In the genomic region with DNA sequence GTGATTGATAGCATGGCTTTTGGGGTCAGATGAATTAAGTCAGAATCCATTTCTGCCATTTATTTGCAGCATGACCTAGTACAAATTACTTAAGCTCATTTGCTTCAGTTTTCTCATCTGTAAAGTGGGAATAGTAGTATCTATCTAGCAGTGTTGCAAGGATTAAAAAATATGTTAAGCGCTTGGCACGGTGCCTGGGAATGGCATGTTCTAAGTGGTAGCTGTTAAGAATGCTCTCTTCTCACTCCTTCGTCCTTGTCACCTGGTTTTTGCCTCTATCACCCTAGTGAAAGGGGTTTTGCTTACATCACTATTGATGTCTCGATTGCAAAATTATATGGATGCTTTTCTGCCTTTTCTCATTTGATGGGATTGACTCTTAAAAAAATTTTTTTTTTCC, we compare ENCODE assay signal across 32 cellular contexts. TPM values are rescaled to one million over a fixed set of nuclear protein-coding genes. Genes with fewer than 3 reads are reported as not detected.
A peak's percentile ranks its signal among the peaks of the same experiment; 100 is the strongest.
DNase-seq lines count a peak whose midpoint lies in the region; ATAC-seq, FAIRE-seq and TF ChIP-seq lines count a peak whose summit lies in the region.
"Had no signal": no experiment of that assay in that cellular context is flagged by ENCODE, and none has a peak within 500 bp of the region (broad histone marks: within the 10 kb centered on the region; RNA-seq: fewer than 3 reads in every experiment).

No MANE protein-coding gene starts in this region.

- no peaks in the 10 kb centered on the region for H3K27me3 Mint-ChIP-seq in activated T-cell treated with anti-CD3 and anti-CD28 coated beads, Interleukin-2, amount 50 U/mL, for 72 hours (ENCODE audit: low read depth)
- no peaks in the 10 kb centered on the region for H3K27me3 Mint-ChIP-seq in activated T-cell treated with anti-CD3 and anti-CD28 coated beads, Interleukin-2, amount 50 U/mL, for 24 hours
- H3K27me3 Mint-ChIP-seq in activated T-helper 1 cell treated with anti-CD3 and anti-CD28 coated beads, Interleukin-12 subunit alpha, Interleukin-12 subunit beta, Interleukin-2, Interleukin-4 antibody, amounts not matched to agents 30 ng/mL and 10 ng/mL and 1 ng/mL, durations not matched to agents 14 hours and 24 hours and 36 hours (ENCODE audit: insufficient read depth), result no peaks in the 10 kb centered on the region
- H3K27me3 Mint-ChIP-seq in GM23338 (ENCODE audit: insufficient read depth, low read depth, poor library complexity), result peaks cover 11% of the 10 kb centered on the region
- H3K27me3 Mint-ChIP-seq: activated B cell treated with CpG ODN at 0.5 μM for 24 hours; effector memory CD8-positive, alpha-beta T cell had no signal

- no peak overlapping the region for H2AFZ ChIP-seq in K562 (ENCODE audit: low read depth, low read length)
- H2AFZ ChIP-seq in GM23338, result no peak overlapping the region
- H2AFZ ChIP-seq: neural progenitor cell, parathyroid adenoma had no signal

- H3F3A ChIP-seq in GM23338 (replicated peaks; ENCODE audit: low read depth), result 0 out of 2 replicates have a peak, but pooled peaks cover 3% of the 10 kb centered on the region

- no peak for TF ChIP-seq RAD21 in K562 (CRISPR knock-in tag; conservative IDR thresholded peaks at IDR 0.05 in 1 of 2, IDR thresholded peaks at IDR 0.05 in 1 of 2)

- WGBS in K562 (ENCODE audit: insufficient coverage, low coverage, missing lambda C conversion rate), result 92% methylated on average over 4 of the region's 4 CpGs
- 82 to 87% methylated on average over 4 of the region's 4 CpGs for WGBS in lung, 2 donors

- peak overlapping the region in 1 of 2 donors; percentile 13 for H3K4me3 Mint-ChIP-seq in activated T-cell treated with anti-CD3 and anti-CD28 coated beads, Interleukin-2, amount 50 U/mL, for 72 hours
- no peak overlapping the region for H3K4me3 Mint-ChIP-seq in activated T-cell treated with anti-CD3 and anti-CD28 coated beads, Interleukin-2, amount 50 U/mL, for 24 hours
- no peak overlapping the region for H3K4me3 Mint-ChIP-seq in activated T-helper 1 cell treated with anti-CD3 and anti-CD28 coated beads, Interleukin-12 subunit alpha, Interleukin-12 subunit beta, Interleukin-2, Interleukin-4 antibody, amounts not matched to agents 30 ng/mL and 10 ng/mL and 1 ng/mL, durations not matched to agents 14 hours and 24 hours and 36 hours
- no peak overlapping the region for H3K4me3 Mint-ChIP-seq in stimulated activated effector memory CD8-positive, alpha-beta T cell treated with anti-CD3 and anti-CD28 coated beads, Interleukin-12 subunit alpha, Interleukin-12 subunit beta, amount 100 ng/mL, for 72 hours
- H3K4me3 Mint-ChIP-seq in GM23338, result no peak overlapping the region
- H3K4me3 Mint-ChIP-seq: activated B cell treated with CpG ODN at 0.5 μM for 24 hours, neural progenitor cell had no signal

- TF ChIP-seq CTCF in K562 (IDR thresholded peaks at IDR 0.05 in 2 of 3, conservative IDR thresholded peaks at IDR 0.05 in 1 of 3; ENCODE audit: insufficient read depth in 2 of 3, low read depth in 1 of 3, low read length in 3 of 3) (no peak), lung (IDR thresholded peaks at IDR 0.05; ENCODE audit: control extremely low read depth, extremely low read depth) (no peak), GM23338 (conservative IDR thresholded peaks at IDR 0.05; ENCODE audit: low read depth in 2 of 2) (no peak)

- peak overlapping the region; percentile 27 for H3K27ac Mint-ChIP-seq in activated T-cell treated with anti-CD3 and anti-CD28 coated beads, Interleukin-2, amount 50 U/mL, for 72 hours
- H3K27ac Mint-ChIP-seq in activated T-cell treated with anti-CD3 and anti-CD28 coated beads, Interleukin-2, amount 50 U/mL, for 24 hours, result no peak overlapping the region
- peak overlapping the region; percentile 40 for H3K27ac Mint-ChIP-seq in activated T-helper 1 cell treated with anti-CD3 and anti-CD28 coated beads, Interleukin-12 subunit alpha, Interleukin-12 subunit beta, Interleukin-2, Interleukin-4 antibody, amounts not matched to agents 30 ng/mL and 10 ng/mL and 1 ng/mL, durations not matched to agents 14 hours and 24 hours and 36 hours
- H3K27ac Mint-ChIP-seq in stimulated activated effector memory CD8-positive, alpha-beta T cell treated with anti-CD3 and anti-CD28 coated beads, Interleukin-12 subunit alpha, Interleukin-12 subunit beta, amount 100 ng/mL, for 72 hours, result no peak overlapping the region
- no peak overlapping the region for H3K27ac Mint-ChIP-seq in GM23338
- H3K27ac Mint-ChIP-seq: activated B cell treated with CpG ODN at 0.5 μM for 24 hours had no signal

- H3K4me3 ChIP-seq in K562, result no peak overlapping the region
- H3K4me3 ChIP-seq in lung, result no peak overlapping the region
- no peak overlapping the region for H3K4me3 ChIP-seq in GM23338
- H3K4me3 ChIP-seq: BLaER1 treated with 17β-estradiol and CSF1 and Interleukin-3, amounts not matched to agents 10 nM and 100 nM; breast epithelium; heart right ventricle; neural progenitor cell had no signal

- in situ Hi-C loops in K562 (cut with MboI), result no loop called here

- no peak for TF ChIP-seq EP300 in K562 (IDR thresholded peaks at IDR 0.05; ENCODE audit: low read length)

- no peak for DNase-seq in activated T-cell treated with anti-CD3 and anti-CD28 coated beads, Interleukin-2, amount 50 U/mL, for 72 hours
- no peak for DNase-seq in activated T-cell treated with anti-CD3 and anti-CD28 coated beads, Interleukin-2, amount 50 U/mL, for 24 hours
- no peak for DNase-seq in activated T-helper 1 cell treated with anti-CD3 and anti-CD28 coated beads, Interleukin-12 subunit alpha, Interleukin-12 subunit beta, Interleukin-2, Interleukin-4 antibody, amounts not matched to agents 30 ng/mL and 10 ng/mL and 1 ng/mL, durations not matched to agents 14 hours and 24 hours and 36 hours (ENCODE audit: low spot score)
- DNase-seq in K562 (ENCODE audit: extremely low read depth in 1 of 4, low spot score in 3 of 4) (no peak), lung (ENCODE audit: low spot score) (peak; percentile 58), GM23338 (ENCODE audit: low spot score) (no peak)
- no peak for DNase-seq in stimulated activated effector memory CD8-positive, alpha-beta T cell treated with anti-CD3 and anti-CD28 coated beads, Interleukin-12 subunit alpha, Interleukin-12 subunit beta, amount 100 ng/mL, for 72 hours (ENCODE audit: low spot score in 2 of 2)
- no peak for DNase-seq in stimulated activated CD4-positive, alpha-beta T cell treated with anti-CD3 and anti-CD28 coated beads, Interleukin-1b, Interleukin-23, amount 100 ng/mL, for 48 hours
- DNase-seq: activated B cell treated with CpG ODN at 0.5 μM for 24 hours; activated CD4-positive, alpha-beta T cell treated with anti-CD3 and anti-CD28 coated beads, Interleukin-2, amount 50 U/mL, for 4 hours; activated CD8-positive, alpha-beta memory T cell treated with anti-CD3 and anti-CD28 coated beads, Interleukin-2, amount 50 U/mL, for 4 hours; activated effector memory CD4-positive, alpha-beta T cell treated with Interleukin-2 at 50 U/mL for 16 hours; cortex of kidney; DND-41; effector memory CD8-positive, alpha-beta T cell; erythroblast; foreskin keratinocyte; HCEC 1CT; KG1; mammary epithelial cell; MM.1S; NCI-H2081 treated with DMSO at 0.1 percent for 48 hours; NCI-H446 treated with DMSO at 0.1 percent for 48 hours; SIG-M5; substantia nigra; T1000 had no signal

- no peaks in the 10 kb centered on the region for H3K9me3 Mint-ChIP-seq in activated T-cell treated with anti-CD3 and anti-CD28 coated beads, Interleukin-2, amount 50 U/mL, for 72 hours
- H3K9me3 Mint-ChIP-seq in activated T-cell treated with anti-CD3 and anti-CD28 coated beads, Interleukin-2, amount 50 U/mL, for 24 hours, result no peaks in the 10 kb centered on the region
- H3K9me3 Mint-ChIP-seq in activated T-helper 1 cell treated with anti-CD3 and anti-CD28 coated beads, Interleukin-12 subunit alpha, Interleukin-12 subunit beta, Interleukin-2, Interleukin-4 antibody, amounts not matched to agents 30 ng/mL and 10 ng/mL and 1 ng/mL, durations not matched to agents 14 hours and 24 hours and 36 hours, result no peaks in the 10 kb centered on the region
- H3K9me3 Mint-ChIP-seq in stimulated activated effector memory CD8-positive, alpha-beta T cell treated with anti-CD3 and anti-CD28 coated beads, Interleukin-12 subunit alpha, Interleukin-12 subunit beta, amount 100 ng/mL, for 72 hours, result no peaks in the 10 kb centered on the region
- no peaks in the 10 kb centered on the region for H3K9me3 Mint-ChIP-seq in GM23338
- H3K9me3 Mint-ChIP-seq: activated B cell treated with CpG ODN at 0.5 μM for 24 hours; effector memory CD8-positive, alpha-beta T cell; neural progenitor cell had no signal

- peaks cover 20 to 27% of the 10 kb centered on the region in 2 experiments; a peak in 4 of 5 replicates for H3K4me1 ChIP-seq in K562 (replicated peaks in 1 of 2; ENCODE audit: control insufficient read depth in 2 of 2, insufficient read depth in 2 of 2, low read length in 2 of 2)
- peaks cover 3 to 17% of the 10 kb centered on the region in 2 donors for H3K4me1 ChIP-seq in lung (ENCODE audit: control insufficient read depth in 2 of 2, insufficient read depth in 2 of 2, low read length in 2 of 2)
- H3K4me1 ChIP-seq in GM23338 (ENCODE audit: insufficient read depth), result peaks cover 3% of the 10 kb centered on the region; the same call in 1 of the 2 replicates
- H3K4me1 ChIP-seq: foreskin keratinocyte had no signal

- H3K9me1 ChIP-seq in K562 (ENCODE audit: control insufficient read depth, insufficient read depth, low read length), result no peaks in the 10 kb centered on the region

- peaks cover 95% of the 10 kb centered on the region for H3K79me2 ChIP-seq in K562 (ENCODE audit: control insufficient read depth, insufficient read depth, low read length)
- H3K79me2 ChIP-seq in GM23338 (replicated peaks; ENCODE audit: insufficient read depth), result peaks cover 100% of the 10 kb centered on the region

- no peak for FAIRE-seq in K562 (lab: Jason Lieb, UNC)

- no peak overlapping the region for H3K27ac ChIP-seq in K562 (ENCODE audit: extremely low read depth, low read depth, low read length)
- H3K27ac ChIP-seq in lung (ENCODE audit: low read depth in 1 of 2, low read length in 1 of 2), result no peak overlapping the region
- H3K27ac ChIP-seq in GM23338 (ENCODE audit: low read depth), result no peak overlapping the region
- H3K27ac ChIP-seq: BLaER1 treated with 17β-estradiol and CSF1 and Interleukin-3, amounts not matched to agents 10 nM and 100 nM; breast epithelium; foreskin keratinocyte; heart right ventricle; neural progenitor cell; parathyroid adenoma had no signal

- H3K9me3 ChIP-seq in K562 (replicated peaks; ENCODE audit: control insufficient read depth, insufficient read depth, low read depth, low read length) (no peaks in the 10 kb centered on the region), lung (ENCODE audit: control insufficient read depth in 2 of 2, insufficient read depth in 1 of 2, low read length in 1 of 2) (no peaks in the 10 kb centered on the region)
- H3K9me3 ChIP-seq: BLaER1 treated with 17β-estradiol and CSF1 and Interleukin-3, amounts not matched to agents 10 nM and 100 nM; breast epithelium; heart right ventricle had no signal

- no peak for TF ChIP-seq POLR2A in K562 (conservative IDR thresholded peaks at IDR 0.05)

- H3K9me2 ChIP-seq in GM23338 (ENCODE audit: insufficient read depth), result no peaks in the 10 kb centered on the region

- peaks cover 59% of the 10 kb centered on the region for H3K36me3 ChIP-seq in K562 (ENCODE audit: control insufficient read depth, insufficient read depth, low read length)
- H3K36me3 ChIP-seq in lung (ENCODE audit: control insufficient read depth in 2 of 2, insufficient read depth in 2 of 2, low read length in 2 of 2), result peaks cover 0 to 4% of the 10 kb centered on the region in 2 donors
- no peaks in the 10 kb centered on the region for H3K36me3 ChIP-seq in GM23338 (ENCODE audit: insufficient read depth)
- H3K36me3 ChIP-seq: breast epithelium, neural progenitor cell had no signal

- H4K20me1 ChIP-seq in K562 (replicated peaks; ENCODE audit: control insufficient read depth, insufficient read depth, low read length) (peaks cover 21% of the 10 kb centered on the region), GM23338 (replicated peaks; ENCODE audit: insufficient read depth) (peaks cover 37% of the 10 kb centered on the region)

- BruUV-seq in K562 (replicated peaks; lab: Mats Ljungman, UMichigan), result no TSS peak

- H3K4me1 Mint-ChIP-seq in activated T-cell treated with anti-CD3 and anti-CD28 coated beads, Interleukin-2, amount 50 U/mL, for 72 hours (ENCODE audit: low read depth), result peaks cover 81% of the 10 kb centered on the region
- peaks cover 76% of the 10 kb centered on the region for H3K4me1 Mint-ChIP-seq in activated T-cell treated with anti-CD3 and anti-CD28 coated beads, Interleukin-2, amount 50 U/mL, for 24 hours (ENCODE audit: low read depth)
- H3K4me1 Mint-ChIP-seq in activated T-helper 1 cell treated with anti-CD3 and anti-CD28 coated beads, Interleukin-12 subunit alpha, Interleukin-12 subunit beta, Interleukin-2, Interleukin-4 antibody, amounts not matched to agents 30 ng/mL and 10 ng/mL and 1 ng/mL, durations not matched to agents 14 hours and 24 hours and 36 hours (ENCODE audit: low read depth), result peaks cover 27% of the 10 kb centered on the region
- H3K4me1 Mint-ChIP-seq in stimulated activated effector memory CD8-positive, alpha-beta T cell treated with anti-CD3 and anti-CD28 coated beads, Interleukin-12 subunit alpha, Interleukin-12 subunit beta, amount 100 ng/mL, for 72 hours, result peaks cover 63% of the 10 kb centered on the region
- peaks cover 14% of the 10 kb centered on the region for H3K4me1 Mint-ChIP-seq in GM23338

- H3K36me3 Mint-ChIP-seq in activated T-cell treated with anti-CD3 and anti-CD28 coated beads, Interleukin-2, amount 50 U/mL, for 72 hours (ENCODE audit: insufficient read depth in 2 of 2), result peaks cover 6 to 9% of the 10 kb centered on the region in 2 donors
- peaks cover 75% of the 10 kb centered on the region for H3K36me3 Mint-ChIP-seq in activated T-cell treated with anti-CD3 and anti-CD28 coated beads, Interleukin-2, amount 50 U/mL, for 24 hours (ENCODE audit: low read depth)
- peaks cover 19% of the 10 kb centered on the region for H3K36me3 Mint-ChIP-seq in activated T-helper 1 cell treated with anti-CD3 and anti-CD28 coated beads, Interleukin-12 subunit alpha, Interleukin-12 subunit beta, Interleukin-2, Interleukin-4 antibody, amounts not matched to agents 30 ng/mL and 10 ng/mL and 1 ng/mL, durations not matched to agents 14 hours and 24 hours and 36 hours (ENCODE audit: low read depth)
- H3K36me3 Mint-ChIP-seq in stimulated activated effector memory CD8-positive, alpha-beta T cell treated with anti-CD3 and anti-CD28 coated beads, Interleukin-12 subunit alpha, Interleukin-12 subunit beta, amount 100 ng/mL, for 72 hours, result peaks cover 81% of the 10 kb centered on the region
- H3K36me3 Mint-ChIP-seq in GM23338 (ENCODE audit: low read depth), result peaks cover 9% of the 10 kb centered on the region

- no peaks in the 10 kb centered on the region for H3K27me3 ChIP-seq in K562 (ENCODE audit: control insufficient read depth in 2 of 2, insufficient read depth in 2 of 2, low read length in 2 of 2)
- H3K27me3 ChIP-seq in lung (ENCODE audit: control insufficient read depth, insufficient read depth), result no peaks in the 10 kb centered on the region
- no peaks in the 10 kb centered on the region for H3K27me3 ChIP-seq in GM23338 (ENCODE audit: insufficient read depth)
- H3K27me3 ChIP-seq: BLaER1 treated with 17β-estradiol and CSF1 and Interleukin-3, amounts not matched to agents 10 nM and 100 nM; breast epithelium; foreskin keratinocyte; heart right ventricle; neural progenitor cell had no signal

- CTCF ChIA-PET in K562 (lab: Yijun Ruan, JAX; ENCODE audit: low intra/inter-chr PET ratio), result no interaction called here

- H3K9ac ChIP-seq in K562 (ENCODE audit: insufficient read depth in 1 of 2, low read depth in 2 of 2, low read length in 2 of 2), result no peak overlapping the region
- H3K9ac ChIP-seq: BLaER1 treated with 17β-estradiol and CSF1 and Interleukin-3, amounts not matched to agents 10 nM and 100 nM; neural progenitor cell; parathyroid adenoma had no signal

- intact Hi-C loops in activated T-helper 1 cell treated with anti-CD3 and anti-CD28 coated beads, Interleukin-12 subunit alpha, Interleukin-12 subunit beta, Interleukin-2, Interleukin-4 antibody, amounts not matched to agents 30 ng/mL and 10 ng/mL and 1 ng/mL, durations not matched to agents 14 hours and 24 hours and 36 hours (cut with micrococcal nuclease), result loop anchor here (10.0 kb wide), 2 partner anchors 376 to 724 kb away; a partner anchor contains a TSS
- intact Hi-C loops in K562 (cut with micrococcal nuclease), result no loop called here

- POLR2A ChIA-PET in K562 (lab: Yijun Ruan, JAX), result interaction anchor here (0.6 to 2.2 kb wide), 3 partner anchors 9 to 391 kb away, joined by 3 to 7 read pairs (median 4); no protein-coding TSS in a partner anchor

- ATAC-seq in activated T-cell treated with anti-CD3 and anti-CD28 coated beads, Interleukin-2, amount 50 U/mL, for 72 hours (replicated peaks in 1 of 2), result no peak
- ATAC-seq in K562 (no peak), lung (ENCODE audit: insufficient read depth, low FRiP score) (no peak), GM23338 (no peak)
- no peak for ATAC-seq in stimulated activated effector memory CD8-positive, alpha-beta T cell treated with anti-CD3 and anti-CD28 coated beads, Interleukin-12 subunit alpha, Interleukin-12 subunit beta, amount 100 ng/mL, for 72 hours
- ATAC-seq: effector memory CD8-positive, alpha-beta T cell; foreskin keratinocyte; Panc1 had no signal

- H3K4me2 ChIP-seq in K562 (ENCODE audit: insufficient read depth, low read length), result no peak overlapping the region
- H3K4me2 ChIP-seq in GM23338, result no peak overlapping the region
- H3K4me2 ChIP-seq: BLaER1 treated with 17β-estradiol and CSF1 and Interleukin-3, amounts not matched to agents 10 nM and 100 nM; neural progenitor cell had no signal

RNA-seq across cellular contexts. Expression of a gene that starts 7.4 kb away (rescaled TPM):
- total RNA-seq in activated T-cell treated with anti-CD3 and anti-CD28 coated beads, Interleukin-2, amount 50 U/mL, for 72 hours, result 10 to 100 TPM; 71.4 to 83.8 TPM
- 83.6 and 95.6 TPM in 2 replicates for total RNA-seq in activated T-helper 1 cell treated with anti-CD3 and anti-CD28 coated beads, Interleukin-12 subunit alpha, Interleukin-12 subunit beta, Interleukin-2, Interleukin-4 antibody, amounts not matched to agents 30 ng/mL and 10 ng/mL and 1 ng/mL, durations not matched to agents 14 hours and 24 hours and 36 hours
- 196 and 234 TPM in 2 replicates for total RNA-seq in K562 (2011; cell fraction: chromatin; rRNA removed; ENCODE audit: low replicate concordance)
- total RNA-seq in K562 (2011; cell fraction: nucleolus; rRNA removed), result 184 and 220 TPM in 2 replicates
- total RNA-seq in K562 (2011; cell fraction: nucleoplasm; rRNA removed), result 236 and 245 TPM in 2 replicates
- 64.4 and 76.4 TPM in 2 replicates for total RNA-seq in K562 (2014; rRNA removed)
- total RNA-seq in K562 (2014; rRNA removed; fragmentation: Illumina TruSeq; extraction: Trizol), result 57.6 and 58.0 TPM in 2 replicates
- 78.0 and 78.4 TPM in 2 replicates for total RNA-seq in K562 (2015; rRNA removed; fragmentation: Illumina TruSeq; extraction: Trizol)
- 107 and 108 TPM in 2 replicates for total RNA-seq in K562 (2021)
- 79.1 and 95.8 TPM in 2 replicates for polyA plus RNA-seq in K562 (2011; rRNA removed)
- 111 and 247 TPM in 2 replicates for polyA plus RNA-seq in K562 (2011; cell fraction: cytosol; rRNA removed)
- polyA plus RNA-seq in K562 (2011; cell fraction: nucleus; rRNA removed), result 105 and 124 TPM in 2 replicates
- 51.5 and 64.1 TPM in 2 replicates for polyA plus RNA-seq in K562 (2012)
- polyA plus RNA-seq in K562 (2014; fragmentation: Illumina TruSeq; extraction: Trizol), result 109 and 132 TPM in 2 replicates
- polyA plus RNA-seq in K562 (2014; fragmentation: Nextera tagmentation; extraction: Ambion mirVana), result 1 to 10 TPM; 6.3 to 8.2 TPM
- polyA plus RNA-seq in K562 (2014; rRNA removed), result 63.2 and 85.8 TPM in 2 replicates
- 89.8 and 153 TPM in 2 replicates for polyA minus RNA-seq in K562 (2011; rRNA and poly(A)+ RNA removed)
- 63.9 and 95.8 TPM in 2 replicates for polyA minus RNA-seq in K562 (2011; cell fraction: cytosol; rRNA and poly(A)+ RNA removed)
- 27.6 and 38.8 TPM in 2 replicates for polyA minus RNA-seq in K562 (2011; cell fraction: nucleus; rRNA and poly(A)+ RNA removed)
- total RNA-seq in lung, result 100 to 1,000 TPM in 1 of 2 donors, 10 to 100 TPM in 1; 74.2 to 114 TPM
- polyA plus RNA-seq in lung, result 10 to 100 TPM; 46.0 to 52.0 TPM
- total RNA-seq in GM23338 (2014; rRNA removed; shearing (Covaris generic)), result 63.5 and 73.7 TPM in 2 replicates
- 35.3 and 40.2 TPM in 2 replicates for polyA plus RNA-seq in GM23338 (2016; fragmentation: Nextera tagmentation; extraction: Ambion mirVana)

Comparison
In these comparisons a context has a peak if more than half of its experiments do, and no peak if none do; other contexts are left out.
1. H3K27ac Mint-ChIP-seq: peak in activated T-cell treated with anti-CD3 and anti-CD28 coated beads, Interleukin-2, amount 50 U/mL, for 72 hours (single experiment) and activated T-helper 1 cell treated with anti-CD3 and anti-CD28 coated beads, Interleukin-12 subunit alpha, Interleukin-12 subunit beta, Interleukin-2, Interleukin-4 antibody, amounts not matched to agents 30 ng/mL and 10 ng/mL and 1 ng/mL, durations not matched to agents 14 hours and 24 hours and 36 hours (single experiment); none in activated T-cell treated with anti-CD3 and anti-CD28 coated beads, Interleukin-2, amount 50 U/mL, for 24 hours (single experiment), stimulated activated effector memory CD8-positive, alpha-beta T cell treated with anti-CD3 and anti-CD28 coated beads, Interleukin-12 subunit alpha, Interleukin-12 subunit beta, amount 100 ng/mL, for 72 hours (single experiment) and GM23338 (single experiment).